In the genomic region with DNA sequence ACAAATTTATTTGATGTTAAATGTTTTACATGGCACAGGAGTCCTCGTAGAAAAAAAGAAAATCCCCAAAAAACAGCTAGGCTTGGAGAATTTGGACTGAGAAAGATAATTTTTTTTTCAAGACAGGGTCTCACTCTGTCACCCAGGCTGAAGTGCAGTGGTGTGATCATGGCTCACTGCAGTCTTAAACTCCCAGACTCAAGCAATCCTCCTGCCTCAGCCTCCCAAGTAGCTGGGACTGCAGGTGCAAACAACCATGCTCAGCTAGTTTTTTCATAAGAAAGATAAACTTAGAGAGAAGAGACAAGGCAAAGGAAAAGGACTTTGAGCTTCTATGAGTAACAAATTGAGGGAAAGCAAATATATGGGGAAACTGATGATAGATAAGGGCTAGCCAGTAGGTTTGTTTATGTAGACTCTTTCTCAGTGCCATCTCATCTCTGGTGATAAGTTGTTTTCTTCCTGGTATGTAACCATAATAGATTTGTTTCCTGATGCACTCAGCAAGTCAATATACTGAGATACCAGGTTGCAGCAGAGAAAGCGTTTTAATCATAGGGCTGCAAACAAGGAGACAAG, we compare ENCODE assay signal across 1 cellular context.
TF ChIP-seq lines count a peak whose summit lies in the region.

No MANE protein-coding gene starts in this region.

TF ChIP-seq in HepG2, 621 proteins besides CTCF, POLR2A, EP300 and RAD21 (continued from another document and continues in another):
- TF ChIP-seq, protein P1, sequence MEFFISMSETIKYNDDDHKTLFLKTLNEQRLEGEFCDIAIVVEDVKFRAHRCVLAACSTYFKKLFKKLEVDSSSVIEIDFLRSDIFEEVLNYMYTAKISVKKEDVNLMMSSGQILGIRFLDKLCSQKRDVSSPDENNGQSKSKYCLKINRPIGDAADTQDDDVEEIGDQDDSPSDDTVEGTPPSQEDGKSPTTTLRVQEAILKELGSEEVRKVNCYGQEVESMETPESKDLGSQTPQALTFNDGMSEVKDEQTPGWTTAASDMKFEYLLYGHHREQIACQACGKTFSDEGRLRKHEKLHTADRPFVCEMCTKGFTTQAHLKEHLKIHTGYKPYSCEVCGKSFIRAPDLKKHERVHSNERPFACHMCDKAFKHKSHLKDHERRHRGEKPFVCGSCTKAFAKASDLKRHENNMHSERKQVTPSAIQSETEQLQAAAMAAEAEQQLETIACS (CRISPR knock-in tag; IDR thresholded peaks at IDR 0.05): no peak
- TF ChIP-seq ZNF724P (CRISPR knock-in tag; IDR thresholded peaks at IDR 0.05; ENCODE audit: borderline replicate concordance) (no peak), AGO2 (optimal IDR thresholded peaks at IDR 0.05; ENCODE audit: low read depth, low read length) (no peak), FOXJ3 (CRISPR knock-in tag; IDR thresholded peaks at IDR 0.05; ENCODE audit: borderline replicate concordance) (peak; percentile 79; the same call in 1 of the 2 replicates), GABPA (IDR thresholded peaks at IDR 0.05; ENCODE audit: low read depth, low read length) (no peak), GABPA (CRISPR knock-in tag; IDR thresholded peaks at IDR 0.05; ENCODE audit: low read depth) (peak; percentile 50; the same call in 1 of the 2 replicates), FOSL2 (CRISPR knock-in tag; IDR thresholded peaks at IDR 0.05) (peak; percentile 57), MIER2 (CRISPR knock-in tag; IDR thresholded peaks at IDR 0.05) (0 out of 2 replicates have a peak, but pooled peaks have one; percentile 22), GATAD2A (CRISPR knock-in tag; IDR thresholded peaks at IDR 0.05) (peak; percentile 82), HNF4G (IDR thresholded peaks at IDR 0.05; ENCODE audit: borderline replicate concordance, low read depth, low read length) (no peak), HNF4G (CRISPR knock-in tag; IDR thresholded peaks at IDR 0.05; ENCODE audit: borderline replicate concordance, low read depth) (peak; percentile 48; the same call in 1 of the 2 replicates), ZBTB38 (CRISPR knock-in tag; IDR thresholded peaks at IDR 0.05) (no peak), ZNF251 (CRISPR knock-in tag; IDR thresholded peaks at IDR 0.05) (no peak), SIN3A (IDR thresholded peaks at IDR 0.05; ENCODE audit: borderline replicate concordance, low read depth, low read length) (no peak), CREM (IDR thresholded peaks at IDR 0.05) (peak; percentile 29; the same call in 1 of the 2 replicates), CREM (CRISPR knock-in tag; IDR thresholded peaks at IDR 0.05) (no peak), ZNF333 (CRISPR knock-in tag; IDR thresholded peaks at IDR 0.05; ENCODE audit: borderline replicate concordance) (no peak), TEAD3 (CRISPR knock-in tag; optimal IDR thresholded peaks at IDR 0.05; ENCODE audit: borderline replicate concordance) (no peak), YEATS4 (CRISPR knock-in tag; IDR thresholded peaks at IDR 0.05; ENCODE audit: borderline replicate concordance) (no peak), FOXP1 (IDR thresholded peaks at IDR 0.05) (peak; percentile 63), FOXP1 (CRISPR knock-in tag; IDR thresholded peaks at IDR 0.05) (peak; percentile 89), ETV6 (CRISPR knock-in tag; conservative IDR thresholded peaks at IDR 0.05) (no peak), TCF7 (IDR thresholded peaks at IDR 0.05; ENCODE audit: low read depth) (no peak), GABPB1 (CRISPR knock-in tag; IDR thresholded peaks at IDR 0.05) (no peak), FOXA1 (IDR thresholded peaks at IDR 0.05) (no peak), FOXA1 (CRISPR knock-in tag; IDR thresholded peaks at IDR 0.05) (peak; percentile 62; the same call in 1 of the 2 replicates), ZNF367 (CRISPR knock-in tag; IDR thresholded peaks at IDR 0.05; ENCODE audit: borderline replicate concordance) (no peak), FOXA3 (CRISPR knock-in tag; IDR thresholded peaks at IDR 0.05) (peak; percentile 81), CAMTA2 (CRISPR knock-in tag; IDR thresholded peaks at IDR 0.05; ENCODE audit: borderline replicate concordance) (no peak), ISL2 (CRISPR knock-in tag; IDR thresholded peaks at IDR 0.05) (peak; percentile 65), FOXK2 (IDR thresholded peaks at IDR 0.05) (0 out of 2 replicates have a peak, but pooled peaks have one; percentile 7), HMG20A (CRISPR knock-in tag; IDR thresholded peaks at IDR 0.05; ENCODE audit: borderline replicate concordance) (peak; percentile 68; the same call in 1 of the 2 replicates), NCOA2 (CRISPR knock-in tag; IDR thresholded peaks at IDR 0.05) (peak; percentile 79), ZFP36L2 (CRISPR knock-in tag; IDR thresholded peaks at IDR 0.05) (no peak), SMC3 (IDR thresholded peaks at IDR 0.05; ENCODE audit: low read length) (no peak)
- TF ChIP-seq, protein P2, sequence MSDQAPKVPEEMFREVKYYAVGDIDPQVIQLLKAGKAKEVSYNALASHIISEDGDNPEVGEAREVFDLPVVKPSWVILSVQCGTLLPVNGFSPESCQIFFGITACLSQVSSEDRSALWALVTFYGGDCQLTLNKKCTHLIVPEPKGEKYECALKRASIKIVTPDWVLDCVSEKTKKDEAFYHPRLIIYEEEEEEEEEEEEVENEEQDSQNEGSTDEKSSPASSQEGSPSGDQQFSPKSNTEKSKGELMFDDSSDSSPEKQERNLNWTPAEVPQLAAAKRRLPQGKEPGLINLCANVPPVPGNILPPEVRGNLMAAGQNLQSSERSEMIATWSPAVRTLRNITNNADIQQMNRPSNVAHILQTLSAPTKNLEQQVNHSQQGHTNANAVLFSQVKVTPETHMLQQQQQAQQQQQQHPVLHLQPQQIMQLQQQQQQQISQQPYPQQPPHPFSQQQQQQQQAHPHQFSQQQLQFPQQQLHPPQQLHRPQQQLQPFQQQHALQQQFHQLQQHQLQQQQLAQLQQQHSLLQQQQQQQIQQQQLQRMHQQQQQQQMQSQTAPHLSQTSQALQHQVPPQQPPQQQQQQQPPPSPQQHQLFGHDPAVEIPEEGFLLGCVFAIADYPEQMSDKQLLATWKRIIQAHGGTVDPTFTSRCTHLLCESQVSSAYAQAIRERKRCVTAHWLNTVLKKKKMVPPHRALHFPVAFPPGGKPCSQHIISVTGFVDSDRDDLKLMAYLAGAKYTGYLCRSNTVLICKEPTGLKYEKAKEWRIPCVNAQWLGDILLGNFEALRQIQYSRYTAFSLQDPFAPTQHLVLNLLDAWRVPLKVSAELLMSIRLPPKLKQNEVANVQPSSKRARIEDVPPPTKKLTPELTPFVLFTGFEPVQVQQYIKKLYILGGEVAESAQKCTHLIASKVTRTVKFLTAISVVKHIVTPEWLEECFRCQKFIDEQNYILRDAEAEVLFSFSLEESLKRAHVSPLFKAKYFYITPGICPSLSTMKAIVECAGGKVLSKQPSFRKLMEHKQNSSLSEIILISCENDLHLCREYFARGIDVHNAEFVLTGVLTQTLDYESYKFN (CRISPR knock-in tag; conservative IDR thresholded peaks at IDR 0.05): peak; percentile 91
- TF ChIP-seq, protein P3, sequence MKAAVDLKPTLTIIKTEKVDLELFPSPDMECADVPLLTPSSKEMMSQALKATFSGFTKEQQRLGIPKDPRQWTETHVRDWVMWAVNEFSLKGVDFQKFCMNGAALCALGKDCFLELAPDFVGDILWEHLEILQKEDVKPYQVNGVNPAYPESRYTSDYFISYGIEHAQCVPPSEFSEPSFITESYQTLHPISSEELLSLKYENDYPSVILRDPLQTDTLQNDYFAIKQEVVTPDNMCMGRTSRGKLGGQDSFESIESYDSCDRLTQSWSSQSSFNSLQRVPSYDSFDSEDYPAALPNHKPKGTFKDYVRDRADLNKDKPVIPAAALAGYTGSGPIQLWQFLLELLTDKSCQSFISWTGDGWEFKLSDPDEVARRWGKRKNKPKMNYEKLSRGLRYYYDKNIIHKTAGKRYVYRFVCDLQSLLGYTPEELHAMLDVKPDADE (CRISPR knock-in tag; IDR thresholded peaks at IDR 0.05): no peak
- TF ChIP-seq, protein P4, sequence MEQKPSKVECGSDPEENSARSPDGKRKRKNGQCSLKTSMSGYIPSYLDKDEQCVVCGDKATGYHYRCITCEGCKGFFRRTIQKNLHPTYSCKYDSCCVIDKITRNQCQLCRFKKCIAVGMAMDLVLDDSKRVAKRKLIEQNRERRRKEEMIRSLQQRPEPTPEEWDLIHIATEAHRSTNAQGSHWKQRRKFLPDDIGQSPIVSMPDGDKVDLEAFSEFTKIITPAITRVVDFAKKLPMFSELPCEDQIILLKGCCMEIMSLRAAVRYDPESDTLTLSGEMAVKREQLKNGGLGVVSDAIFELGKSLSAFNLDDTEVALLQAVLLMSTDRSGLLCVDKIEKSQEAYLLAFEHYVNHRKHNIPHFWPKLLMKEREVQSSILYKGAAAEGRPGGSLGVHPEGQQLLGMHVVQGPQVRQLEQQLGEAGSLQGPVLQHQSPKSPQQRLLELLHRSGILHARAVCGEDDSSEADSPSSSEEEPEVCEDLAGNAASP (CRISPR knock-in tag; IDR thresholded peaks at IDR 0.05; ENCODE audit: borderline replicate concordance): 0 out of 2 replicates have a peak, but pooled peaks have one; percentile 36
- TF ChIP-seq, protein P5, sequence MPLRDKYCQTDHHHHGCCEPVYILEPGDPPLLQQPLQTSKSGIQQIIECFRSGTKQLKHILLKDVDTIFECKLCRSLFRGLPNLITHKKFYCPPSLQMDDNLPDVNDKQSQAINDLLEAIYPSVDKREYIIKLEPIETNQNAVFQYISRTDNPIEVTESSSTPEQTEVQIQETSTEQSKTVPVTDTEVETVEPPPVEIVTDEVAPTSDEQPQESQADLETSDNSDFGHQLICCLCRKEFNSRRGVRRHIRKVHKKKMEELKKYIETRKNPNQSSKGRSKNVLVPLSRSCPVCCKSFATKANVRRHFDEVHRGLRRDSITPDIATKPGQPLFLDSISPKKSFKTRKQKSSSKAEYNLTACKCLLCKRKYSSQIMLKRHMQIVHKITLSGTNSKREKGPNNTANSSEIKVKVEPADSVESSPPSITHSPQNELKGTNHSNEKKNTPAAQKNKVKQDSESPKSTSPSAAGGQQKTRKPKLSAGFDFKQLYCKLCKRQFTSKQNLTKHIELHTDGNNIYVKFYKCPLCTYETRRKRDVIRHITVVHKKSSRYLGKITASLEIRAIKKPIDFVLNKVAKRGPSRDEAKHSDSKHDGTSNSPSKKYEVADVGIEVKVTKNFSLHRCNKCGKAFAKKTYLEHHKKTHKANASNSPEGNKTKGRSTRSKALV (CRISPR knock-in tag; IDR thresholded peaks at IDR 0.05): no peak
- TF ChIP-seq, protein P6, sequence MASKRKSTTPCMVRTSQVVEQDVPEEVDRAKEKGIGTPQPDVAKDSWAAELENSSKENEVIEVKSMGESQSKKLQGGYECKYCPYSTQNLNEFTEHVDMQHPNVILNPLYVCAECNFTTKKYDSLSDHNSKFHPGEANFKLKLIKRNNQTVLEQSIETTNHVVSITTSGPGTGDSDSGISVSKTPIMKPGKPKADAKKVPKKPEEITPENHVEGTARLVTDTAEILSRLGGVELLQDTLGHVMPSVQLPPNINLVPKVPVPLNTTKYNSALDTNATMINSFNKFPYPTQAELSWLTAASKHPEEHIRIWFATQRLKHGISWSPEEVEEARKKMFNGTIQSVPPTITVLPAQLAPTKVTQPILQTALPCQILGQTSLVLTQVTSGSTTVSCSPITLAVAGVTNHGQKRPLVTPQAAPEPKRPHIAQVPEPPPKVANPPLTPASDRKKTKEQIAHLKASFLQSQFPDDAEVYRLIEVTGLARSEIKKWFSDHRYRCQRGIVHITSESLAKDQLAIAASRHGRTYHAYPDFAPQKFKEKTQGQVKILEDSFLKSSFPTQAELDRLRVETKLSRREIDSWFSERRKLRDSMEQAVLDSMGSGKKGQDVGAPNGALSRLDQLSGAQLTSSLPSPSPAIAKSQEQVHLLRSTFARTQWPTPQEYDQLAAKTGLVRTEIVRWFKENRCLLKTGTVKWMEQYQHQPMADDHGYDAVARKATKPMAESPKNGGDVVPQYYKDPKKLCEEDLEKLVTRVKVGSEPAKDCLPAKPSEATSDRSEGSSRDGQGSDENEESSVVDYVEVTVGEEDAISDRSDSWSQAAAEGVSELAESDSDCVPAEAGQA (IDR thresholded peaks at IDR 0.05; ENCODE audit: low read depth): no peak
- TF ChIP-seq, protein P6 (CRISPR knock-in tag; IDR thresholded peaks at IDR 0.05; ENCODE audit: borderline replicate concordance): no peak
- TF ChIP-seq, protein P7, sequence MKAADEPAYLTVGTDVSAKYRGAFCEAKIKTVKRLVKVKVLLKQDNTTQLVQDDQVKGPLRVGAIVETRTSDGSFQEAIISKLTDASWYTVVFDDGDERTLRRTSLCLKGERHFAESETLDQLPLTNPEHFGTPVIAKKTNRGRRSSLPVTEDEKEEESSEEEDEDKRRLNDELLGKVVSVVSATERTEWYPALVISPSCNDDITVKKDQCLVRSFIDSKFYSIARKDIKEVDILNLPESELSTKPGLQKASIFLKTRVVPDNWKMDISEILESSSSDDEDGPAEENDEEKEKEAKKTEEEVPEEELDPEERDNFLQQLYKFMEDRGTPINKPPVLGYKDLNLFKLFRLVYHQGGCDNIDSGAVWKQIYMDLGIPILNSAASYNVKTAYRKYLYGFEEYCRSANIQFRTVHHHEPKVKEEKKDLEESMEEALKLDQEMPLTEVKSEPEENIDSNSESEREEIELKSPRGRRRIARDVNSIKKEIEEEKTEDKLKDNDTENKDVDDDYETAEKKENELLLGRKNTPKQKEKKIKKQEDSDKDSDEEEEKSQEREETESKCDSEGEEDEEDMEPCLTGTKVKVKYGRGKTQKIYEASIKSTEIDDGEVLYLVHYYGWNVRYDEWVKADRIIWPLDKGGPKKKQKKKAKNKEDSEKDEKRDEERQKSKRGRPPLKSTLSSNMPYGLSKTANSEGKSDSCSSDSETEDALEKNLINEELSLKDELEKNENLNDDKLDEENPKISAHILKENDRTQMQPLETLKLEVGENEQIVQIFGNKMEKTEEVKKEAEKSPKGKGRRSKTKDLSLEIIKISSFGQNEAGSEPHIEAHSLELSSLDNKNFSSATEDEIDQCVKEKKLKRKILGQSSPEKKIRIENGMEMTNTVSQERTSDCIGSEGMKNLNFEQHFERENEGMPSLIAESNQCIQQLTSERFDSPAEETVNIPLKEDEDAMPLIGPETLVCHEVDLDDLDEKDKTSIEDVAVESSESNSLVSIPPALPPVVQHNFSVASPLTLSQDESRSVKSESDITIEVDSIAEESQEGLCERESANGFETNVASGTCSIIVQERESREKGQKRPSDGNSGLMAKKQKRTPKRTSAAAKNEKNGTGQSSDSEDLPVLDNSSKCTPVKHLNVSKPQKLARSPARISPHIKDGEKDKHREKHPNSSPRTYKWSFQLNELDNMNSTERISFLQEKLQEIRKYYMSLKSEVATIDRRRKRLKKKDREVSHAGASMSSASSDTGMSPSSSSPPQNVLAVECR (CRISPR knock-in tag; IDR thresholded peaks at IDR 0.05; ENCODE audit: borderline replicate concordance): no peak; the same call in 1 of the 2 replicates
